Comparison of ENCODE assay signal across 27 cellular contexts in the genomic region with DNA sequence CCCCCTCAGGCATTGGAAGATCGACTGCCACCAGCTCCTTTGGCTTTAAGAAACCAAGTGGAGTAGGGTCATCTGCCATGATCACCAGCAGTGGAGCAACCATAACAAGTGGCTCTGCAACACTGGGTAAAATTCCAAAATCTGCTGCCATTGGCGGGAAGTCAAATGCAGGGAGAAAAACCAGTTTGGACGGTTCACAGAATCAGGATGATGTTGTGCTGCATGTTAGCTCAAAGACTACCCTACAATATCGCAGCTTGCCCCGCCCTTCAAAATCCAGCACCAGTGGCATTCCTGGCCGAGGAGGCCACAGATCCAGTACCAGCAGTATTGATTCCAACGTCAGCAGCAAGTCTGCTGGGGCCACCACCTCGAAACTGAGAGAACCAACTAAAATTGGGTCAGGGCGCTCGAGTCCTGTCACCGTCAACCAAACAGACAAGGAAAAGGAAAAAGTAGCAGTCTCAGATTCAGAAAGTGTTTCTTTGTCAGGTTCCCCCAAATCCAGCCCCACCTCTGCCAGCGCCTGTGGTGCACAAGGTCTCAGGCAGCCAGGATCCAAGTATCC.
"Had no signal": no experiment of that assay in that cellular context is flagged by ENCODE, and none has a peak within 500 bp of the region (broad histone marks: within the 10 kb centered on the region; RNA-seq: fewer than 3 reads in every experiment).

No MANE protein-coding gene starts in this region.

- H3K4me3 Mint-ChIP-seq: activated naive CD4-positive, alpha-beta T cell treated with anti-CD3 and anti-CD28 coated beads, Interleukin-2, amount 10 ng/mL, durations not matched to agents 7 days and 5 days; activated naive CD8-positive, alpha-beta T cell treated with anti-CD3 and anti-CD28 coated beads, Interleukin-2, amount 10 ng/mL, durations not matched to agents 7 days and 5 days; activated T-helper 1 cell treated with anti-CD3 and anti-CD28 coated beads, Interleukin-12 subunit alpha, Interleukin-12 subunit beta, Interleukin-2, Interleukin-4 antibody, amounts not matched to agents 30 ng/mL and 10 ng/mL and 1 ng/mL, durations not matched to agents 14 hours and 24 hours and 36 hours; dendritic cell treated with granulocyte-macrophage colony-stimulating factor and Interleukin-4, amounts not matched to agents 40 ng/mL and 50 ng/mL, for 4 days; endodermal cell; natural killer cell treated with Interleukin-12 subunit alpha and Interleukin-12 subunit beta and Interleukin-15 and Interleukin-18, amount 100 ng/mL, for 72 hours; stimulated activated effector memory CD8-positive, alpha-beta T cell treated with anti-CD3 and anti-CD28 coated beads, Interleukin-12 subunit alpha, Interleukin-12 subunit beta, amount 100 ng/mL, for 72 hours; stimulated activated naive CD8-positive, alpha-beta T cell treated with anti-CD3 and anti-CD28 coated beads, Interleukin-15, Interleukin-2, amounts not matched to agents 100 ng/mL and 50 ng/mL, for 24 hours had no signal

- H3K4me1 ChIP-seq: ascending aorta, left lung, lower lobe of right lung, right lobe of liver, upper lobe of left lung, vagina had no signal

- H3K36me3 ChIP-seq: ascending aorta, esophagus squamous epithelium, left lung, lower lobe of right lung, right lobe of liver, thoracic aorta, vagina had no signal

- H3K27me3 ChIP-seq: ascending aorta, esophagus squamous epithelium, left lung, right lobe of liver, upper lobe of left lung, vagina had no signal

- H3K27ac Mint-ChIP-seq: activated naive CD4-positive, alpha-beta T cell treated with anti-CD3 and anti-CD28 coated beads, Interleukin-2, amount 10 ng/mL, durations not matched to agents 7 days and 5 days; activated naive CD8-positive, alpha-beta T cell treated with anti-CD3 and anti-CD28 coated beads, Interleukin-2, amount 10 ng/mL, durations not matched to agents 7 days and 5 days; activated T-helper 1 cell treated with anti-CD3 and anti-CD28 coated beads, Interleukin-12 subunit alpha, Interleukin-12 subunit beta, Interleukin-2, Interleukin-4 antibody, amounts not matched to agents 30 ng/mL and 10 ng/mL and 1 ng/mL, durations not matched to agents 14 hours and 24 hours and 36 hours; dendritic cell treated with granulocyte-macrophage colony-stimulating factor and Interleukin-4, amounts not matched to agents 40 ng/mL and 50 ng/mL, for 4 days; endodermal cell; natural killer cell treated with Interleukin-12 subunit alpha and Interleukin-12 subunit beta and Interleukin-15 and Interleukin-18, amount 100 ng/mL, for 72 hours; stimulated activated effector memory CD8-positive, alpha-beta T cell treated with anti-CD3 and anti-CD28 coated beads, Interleukin-12 subunit alpha, Interleukin-12 subunit beta, amount 100 ng/mL, for 72 hours; stimulated activated naive CD8-positive, alpha-beta T cell treated with anti-CD3 and anti-CD28 coated beads, Interleukin-15, Interleukin-2, amounts not matched to agents 100 ng/mL and 50 ng/mL, for 24 hours had no signal

- H3K27ac ChIP-seq: ascending aorta, esophagus squamous epithelium, left lung, lower lobe of right lung, right lobe of liver, thoracic aorta, upper lobe of left lung, vagina had no signal

- DNase-seq: activated CD4-positive, alpha-beta T cell treated with anti-CD3 and anti-CD28 coated beads for 4 hours; activated CD4-positive, alpha-beta T cell treated with anti-CD3 and anti-CD28 coated beads, Interleukin-2, amount 50 U/mL, for 48 hours; activated CD8-positive, alpha-beta memory T cell treated with anti-CD3 and anti-CD28 coated beads for 24 hours; activated CD8-positive, alpha-beta memory T cell treated with anti-CD3 and anti-CD28 coated beads, Interleukin-2, amount 50 U/mL, for 4 hours; activated gamma-delta T cell; activated naive CD4-positive, alpha-beta T cell treated with anti-CD3 and anti-CD28 coated beads, Interleukin-2, amount 10 ng/mL, durations not matched to agents 7 days and 5 days; activated naive CD8-positive, alpha-beta T cell treated with anti-CD3 and anti-CD28 coated beads, Interleukin-2, amount 10 ng/mL, durations not matched to agents 7 days and 5 days; activated T-cell treated with anti-CD3 and anti-CD28 coated beads, Interleukin-2, amount 50 U/mL, for 1 hour; endodermal cell; esophagus squamous epithelium; left lung; lower lobe of right lung; mesendoderm; mucosa of descending colon; right lobe of liver; stimulated activated CD4-positive, alpha-beta T cell treated with anti-CD3 and anti-CD28 coated beads, Interleukin-4, amount 100 ng/mL, for 1 hour; upper lobe of left lung had no signal

- H3K9me3 ChIP-seq: ascending aorta, left lung, lower lobe of right lung, mucosa of descending colon, right lobe of liver, thoracic aorta, upper lobe of left lung, vagina had no signal

- FAIRE-seq: frontal cortex had no signal

- ATAC-seq: left lung; lower lobe of right lung; mucosa of descending colon; natural killer cell treated with Interleukin-12 subunit alpha and Interleukin-12 subunit beta and Interleukin-15 and Interleukin-18, amount 100 ng/mL, for 72 hours; right lobe of liver; stimulated activated effector memory CD8-positive, alpha-beta T cell treated with anti-CD3 and anti-CD28 coated beads, Interleukin-12 subunit alpha, Interleukin-12 subunit beta, amount 100 ng/mL, for 72 hours had no signal

- H3K9me3 Mint-ChIP-seq: activated naive CD8-positive, alpha-beta T cell treated with anti-CD3 and anti-CD28 coated beads, Interleukin-2, amount 10 ng/mL, durations not matched to agents 7 days and 5 days; activated T-helper 1 cell treated with anti-CD3 and anti-CD28 coated beads, Interleukin-12 subunit alpha, Interleukin-12 subunit beta, Interleukin-2, Interleukin-4 antibody, amounts not matched to agents 30 ng/mL and 10 ng/mL and 1 ng/mL, durations not matched to agents 14 hours and 24 hours and 36 hours; endodermal cell had no signal

- H3K27me3 Mint-ChIP-seq: activated naive CD4-positive, alpha-beta T cell treated with anti-CD3 and anti-CD28 coated beads, Interleukin-2, amount 10 ng/mL, durations not matched to agents 7 days and 5 days; activated naive CD8-positive, alpha-beta T cell treated with anti-CD3 and anti-CD28 coated beads, Interleukin-2, amount 10 ng/mL, durations not matched to agents 7 days and 5 days; brain; dendritic cell treated with granulocyte-macrophage colony-stimulating factor and Interleukin-4, amounts not matched to agents 40 ng/mL and 50 ng/mL, for 4 days; natural killer cell treated with Interleukin-12 subunit alpha and Interleukin-12 subunit beta and Interleukin-15 and Interleukin-18, amount 100 ng/mL, for 72 hours; stimulated activated naive CD8-positive, alpha-beta T cell treated with anti-CD3 and anti-CD28 coated beads, Interleukin-15, Interleukin-2, amounts not matched to agents 100 ng/mL and 50 ng/mL, for 24 hours had no signal

- H3K4me1 Mint-ChIP-seq: activated naive CD4-positive, alpha-beta T cell treated with anti-CD3 and anti-CD28 coated beads, Interleukin-2, amount 10 ng/mL, durations not matched to agents 7 days and 5 days; activated naive CD8-positive, alpha-beta T cell treated with anti-CD3 and anti-CD28 coated beads, Interleukin-2, amount 10 ng/mL, durations not matched to agents 7 days and 5 days; endodermal cell; stimulated activated effector memory CD8-positive, alpha-beta T cell treated with anti-CD3 and anti-CD28 coated beads, Interleukin-12 subunit alpha, Interleukin-12 subunit beta, amount 100 ng/mL, for 72 hours had no signal

- H3K4me3 ChIP-seq: ascending aorta, esophagus squamous epithelium, left lung, lower lobe of right lung, mucosa of descending colon, right lobe of liver, thoracic aorta, upper lobe of left lung, vagina had no signal

- H3K36me3 Mint-ChIP-seq: activated naive CD4-positive, alpha-beta T cell treated with anti-CD3 and anti-CD28 coated beads, Interleukin-2, amount 10 ng/mL, durations not matched to agents 7 days and 5 days; activated naive CD8-positive, alpha-beta T cell treated with anti-CD3 and anti-CD28 coated beads, Interleukin-2, amount 10 ng/mL, durations not matched to agents 7 days and 5 days; natural killer cell treated with Interleukin-12 subunit alpha and Interleukin-12 subunit beta and Interleukin-15 and Interleukin-18, amount 100 ng/mL, for 72 hours; stimulated activated effector memory CD8-positive, alpha-beta T cell treated with anti-CD3 and anti-CD28 coated beads, Interleukin-12 subunit alpha, Interleukin-12 subunit beta, amount 100 ng/mL, for 72 hours had no signal
